Comparison of ENCODE assay signal across 8 cellular contexts in genomic region chr11:71927813-71928738, GRCh38. TPM values are rescaled to one million over a fixed set of nuclear protein-coding genes. Genes with fewer than 3 reads are reported as not detected.
DNase-seq lines count a peak whose midpoint lies in the region; ATAC-seq and TF ChIP-seq lines count a peak whose summit lies in the region.

XNDC1N (minus strand) TSS chr11:71928594; CDS start chr11:71923353, 5,241 bp downstream.

- peak within 1 kb of the TSS; percentile 95 for H3K23ac ChIP-seq in neuronal stem cell (ENCODE audit: low read depth, low read length, poor library complexity)

- H2AFZ ChIP-seq in PC-3 (ENCODE audit: low read length) (peak within 1 kb of the TSS; percentile 94), neuronal stem cell (ENCODE audit: low read length) (peak within 1 kb of the TSS; percentile 94)

- no peak within 1 kb of the TSS for H4K91ac ChIP-seq in neuronal stem cell (ENCODE audit: low read depth, low read length, poor library complexity)

- peak within 1 kb of the TSS; percentile 73 for H4K8ac ChIP-seq in neuronal stem cell (ENCODE audit: low read depth, low read length)

- H3K79me1 ChIP-seq in neuronal stem cell (ENCODE audit: low read depth, low read length), result peaks cover 7% of the 10 kb centered on the region

- POLR2A ChIA-PET in PC-3 (lab: Charles Lee; ENCODE audit: unreplicated experiment), result no interaction called here

- H3K9me2 ChIP-seq in PC-3 (replicated peaks; ENCODE audit: low read length), result no peaks in the 10 kb centered on the region

- no peaks in the 10 kb centered on the region for H3K9me3 ChIP-seq in PC-3 (ENCODE audit: low read length)
- H3K9me3 ChIP-seq in neuronal stem cell (replicated peaks in 1 of 2; ENCODE audit: control insufficient read depth in 2 of 2, insufficient read depth in 1 of 2, low read depth in 1 of 2, low read length in 2 of 2), result no peaks in the 10 kb centered on the region
- no peaks in the 10 kb centered on the region for H3K9me3 ChIP-seq in thoracic aorta

- no peaks in the 10 kb centered on the region for H3F3A ChIP-seq in PC-3 (ENCODE audit: low read length, unreplicated experiment)

- DNase-seq in Daoy (ENCODE audit: low read depth) (peak; percentile 89), PC-3 (peak; percentile 93), activated T-helper 1 cell treated with Interleukin-2 at 50 U/mL for 16 hours (ENCODE audit: low read depth) (peak; percentile 13), fibroblast of villous mesenchyme (ENCODE audit: low read depth) (peak; percentile 90), neuronal stem cell (ENCODE audit: low spot score) (peak; percentile 91), thoracic aorta (ENCODE audit: low spot score) (peak; percentile 7)

- TSS peak; percentile 76 for BruUV-seq in PC-3 (replicated peaks; lab: Mats Ljungman, UMichigan)

- peak within 1 kb of the TSS; percentile 74 for H3K27ac ChIP-seq in PC-3 (ENCODE audit: low read length)
- H3K27ac ChIP-seq in neuronal stem cell (replicated peaks; ENCODE audit: low read length), result peak within 1 kb of the TSS; percentile 76
- H3K27ac ChIP-seq in thoracic aorta, result peak within 1 kb of the TSS; percentile 86 to 89

- no peak for TF ChIP-seq RAD21 in Ishikawa (IDR thresholded peaks at IDR 0.05; ENCODE audit: low read depth)

- H3K27me3 ChIP-seq in PC-3 (ENCODE audit: low read length) (no peaks in the 10 kb centered on the region), neuronal stem cell (ENCODE audit: control insufficient read depth in 3 of 3, insufficient read depth in 3 of 3, low read depth in 1 of 3, low read length in 3 of 3) (no peaks in the 10 kb centered on the region), thoracic aorta (replicated peaks; ENCODE audit: insufficient read depth) (no peaks in the 10 kb centered on the region)

- H3K14ac ChIP-seq in neuronal stem cell (ENCODE audit: low read length), result no peak within 1 kb of the TSS

- TF ChIP-seq EP300 in Ishikawa (IDR thresholded peaks at IDR 0.05; ENCODE audit: borderline replicate concordance), result no peak

- CTCF ChIA-PET in PC-3 (lab: Charles Lee), result interaction anchor here (0.5 to 0.8 kb wide), 2 partner anchors 128 to 509 kb away, joined by 4 to 5 read pairs; no protein-coding TSS in a partner anchor

- no peaks in the 10 kb centered on the region; the same call in 1 of the 2 replicates for H4K20me1 ChIP-seq in PC-3 (ENCODE audit: low read length)

- intact Hi-C loops in PC-3 (cut with micrococcal nuclease), result no loop called here

- H3K4me1 ChIP-seq in PC-3 (ENCODE audit: insufficient read depth, low read length) (peaks cover 26% of the 10 kb centered on the region), neuronal stem cell (ENCODE audit: control insufficient read depth in 2 of 2, insufficient read depth in 1 of 2, low read depth in 1 of 2, low read length in 2 of 2) (peaks cover 5 to 6% of the 10 kb centered on the region in 2 donors), thoracic aorta (ENCODE audit: control insufficient read depth in 1 of 2, low read depth in 2 of 2) (peaks cover 28 to 49% of the 10 kb centered on the region in 2 donors)

- no peak within 1 kb of the TSS for H2BK120ac ChIP-seq in neuronal stem cell (ENCODE audit: low read depth, low read length)

- H3K4ac ChIP-seq in neuronal stem cell (ENCODE audit: low read length), result no peak within 1 kb of the TSS

- H3K79me2 ChIP-seq in PC-3 (ENCODE audit: low read length), result peaks cover 60% of the 10 kb centered on the region

- TF ChIP-seq CTCF in PC-3 (conservative IDR thresholded peaks at IDR 0.05; ENCODE audit: low read depth, low read length) (no peak), fibroblast of villous mesenchyme (IDR thresholded peaks at IDR 0.05; ENCODE audit: insufficient read depth, low read depth, low read length) (no peak), thoracic aorta (IDR thresholded peaks at IDR 0.05) (no peak)

- no peaks in the 10 kb centered on the region for H3K36me3 ChIP-seq in PC-3 (ENCODE audit: low read depth, low read length)
- peaks cover 2 to 18% of the 10 kb centered on the region in 2 donors for H3K36me3 ChIP-seq in neuronal stem cell (replicated peaks in 1 of 2; ENCODE audit: control insufficient read depth in 2 of 2, insufficient read depth in 2 of 2, low read length in 2 of 2)
- no peaks in the 10 kb centered on the region for H3K36me3 ChIP-seq in thoracic aorta

- no peak within 1 kb of the TSS for H2AK5ac ChIP-seq in neuronal stem cell (ENCODE audit: low read depth, low read length)

- H3K4me2 ChIP-seq in PC-3 (ENCODE audit: low read length), result peak within 1 kb of the TSS; percentile 80
- H3K4me2 ChIP-seq in neuronal stem cell (ENCODE audit: insufficient read depth, low read length, poor library complexity, severe bottlenecking), result peak within 1 kb of the TSS; percentile 81

- H2BK15ac ChIP-seq in neuronal stem cell (ENCODE audit: low read length), result no peak within 1 kb of the TSS

- peak within 1 kb of the TSS; percentile 87 for H3K9ac ChIP-seq in PC-3 (ENCODE audit: low read length)
- H3K9ac ChIP-seq in neuronal stem cell (ENCODE audit: low read depth, low read length, poor library complexity), result peak within 1 kb of the TSS; percentile 95

- peak within 1 kb of the TSS; percentile 76 for H3K4me3 ChIP-seq in PC-3 (ENCODE audit: low read length)
- H3K4me3 ChIP-seq in fibroblast of villous mesenchyme (ENCODE audit: low read depth, low read length), result peak within 1 kb of the TSS; percentile 100
- peak within 1 kb of the TSS; percentile 71 to 88 for H3K4me3 ChIP-seq in neuronal stem cell (ENCODE audit: low read length in 2 of 2)
- H3K4me3 ChIP-seq in thoracic aorta, result peak within 1 kb of the TSS; percentile 92

- H2BK12ac ChIP-seq in neuronal stem cell (ENCODE audit: low read length), result no peak within 1 kb of the TSS

- peak within 1 kb of the TSS; percentile 68 for H2BK5ac ChIP-seq in neuronal stem cell (ENCODE audit: low read length)

- WGBS in neuronal stem cell (ENCODE audit: extremely low coverage in 2 of 2, insufficient read length in 2 of 2, insufficient replicate concordance in 1 of 2), 2 donors, result no CpG with 5 or more reads among the region's 41 CpGs

- ATAC-seq in GM21723 (IDR thresholded peaks at IDR 0.05; ENCODE audit: unreplicated experiment) (peak; percentile 80), PC-3 (peak; percentile 91), thoracic aorta (ENCODE audit: insufficient number of reproducible peaks, low FRiP score, low read depth) (peak; percentile 95)

- peak within 1 kb of the TSS; percentile 63 for H3K18ac ChIP-seq in neuronal stem cell (ENCODE audit: low read length)

TF ChIP-seq in Ishikawa, 13 proteins besides CTCF, POLR2A, EP300 and RAD21:
- 0 out of 2 replicates have a peak, but pooled peaks have one; percentile 40 for TF ChIP-seq ZBTB7A (IDR thresholded peaks at IDR 0.05; ENCODE audit: low read depth)
- no peak; the same call in 1 of the 2 replicates for TF ChIP-seq TCF12 (IDR thresholded peaks at IDR 0.05; ENCODE audit: low read depth)
- no peak for TF ChIP-seq REST (IDR thresholded peaks at IDR 0.05; ENCODE audit: low read depth)
- TF ChIP-seq CEBPB (IDR thresholded peaks at IDR 0.05), result no peak
- peak; percentile 76; the same call in 1 of the 2 replicates for TF ChIP-seq MAX (IDR thresholded peaks at IDR 0.05)
- TF ChIP-seq EGR1 (IDR thresholded peaks at IDR 0.05), result peak; percentile 43
- TF ChIP-seq USF1 (IDR thresholded peaks at IDR 0.05), result no peak
- TF ChIP-seq CREB1 (IDR thresholded peaks at IDR 0.05; ENCODE audit: low read depth), result no peak
- no peak for TF ChIP-seq TEAD4 (IDR thresholded peaks at IDR 0.05)
- no peak for TF ChIP-seq NFIC (IDR thresholded peaks at IDR 0.05)
- TF ChIP-seq TAF1 (IDR thresholded peaks at IDR 0.05; ENCODE audit: low read depth), result peak; percentile 48
- no peak for TF ChIP-seq YY1 (IDR thresholded peaks at IDR 0.05; ENCODE audit: low read depth)
- no peak; the same call in 1 of the 2 replicates for TF ChIP-seq FOXM1 (IDR thresholded peaks at IDR 0.05; ENCODE audit: borderline replicate concordance, low read depth)
TF ChIP-seq in Ishikawa: peak in this region for 4.

RNA-seq across cellular contexts. Expression of gene XNDC1N, which starts in this region (rescaled TPM):
- 4.0 and 8.6 TPM in 2 replicates for total RNA-seq in Daoy (2014; rRNA removed; shearing (Covaris generic))
- total RNA-seq in PC-3 (2014; rRNA removed), result 5.0 and 14.0 TPM in 2 replicates
- 9.1 and 9.7 TPM in 2 replicates for total RNA-seq in fibroblast of villous mesenchyme
- polyA plus RNA-seq in neuronal stem cell (2013, experiment 1 of 2), result 3.5 TPM
- polyA plus RNA-seq in neuronal stem cell (2013, experiment 2 of 2), result 3.4 TPM
- total RNA-seq in thoracic aorta, result 1 to 10 TPM; 6.0 to 7.7 TPM

Comparison
In these comparisons a context has a peak if more than half of its experiments do, and no peak if none do; other contexts are left out.
1. Peak in every context shown above with its lines: DNase-seq, ATAC-seq, H3K4me3 ChIP-seq and H3K27ac ChIP-seq.
2. DNase-seq: peak in every context shown above with its lines; median percentile 93 in PC-3; 91 in neuronal stem cell; 90 in fibroblast of villous mesenchyme; 89 in Daoy; 13 in activated T-helper 1 cell treated with Interleukin-2 at 50 U/mL for 16 hours; 7 in thoracic aorta.